ENCODE assay signal across 11 cellular contexts in the genomic region with DNA sequence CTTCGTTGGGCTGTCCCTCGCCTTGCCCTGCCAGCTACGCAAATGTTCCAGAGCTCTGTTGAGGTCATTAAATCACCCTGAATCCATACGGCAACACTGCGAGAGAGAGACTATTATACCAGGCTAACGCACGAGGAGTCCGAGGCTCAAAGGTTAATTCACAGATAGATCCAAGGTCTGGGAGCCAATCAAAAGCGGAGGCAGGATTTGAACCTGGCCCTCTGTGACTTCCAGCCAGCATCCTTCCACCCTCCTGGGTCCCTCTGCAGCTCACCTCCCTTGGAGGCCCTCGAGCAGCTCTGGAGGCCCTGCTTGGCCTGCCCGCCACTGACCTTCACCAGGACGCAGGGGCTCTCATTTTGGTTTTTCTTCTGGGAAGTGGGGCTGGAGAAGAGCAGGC. TPM values are rescaled to one million over a fixed set of nuclear protein-coding genes. Genes with fewer than 3 reads are reported as not detected.
DNase-seq lines count a peak whose midpoint lies in the region; ATAC-seq and TF ChIP-seq lines count a peak whose summit lies in the region.
"Had no signal": no experiment of that assay in that cellular context is flagged by ENCODE, and none has a peak within 500 bp of the region (broad histone marks: within the 10 kb centered on the region; RNA-seq: fewer than 3 reads in every experiment).

No MANE protein-coding gene starts in this region.

- ATAC-seq in right cardiac atrium (no peak), body of pancreas (no peak), GM21381 (IDR thresholded peaks at IDR 0.05; ENCODE audit: unreplicated experiment) (no peak), HG03159 (IDR thresholded peaks at IDR 0.05; ENCODE audit: unreplicated experiment) (no peak)

- peak overlapping the region; percentile 74 for H3K4me3 ChIP-seq in left ventricle myocardium inferior
- H3K4me3 ChIP-seq in right cardiac atrium (ENCODE audit: low read length) = no peak overlapping the region
- no peak overlapping the region for H3K4me3 ChIP-seq in body of pancreas
- peak overlapping the region; percentile 64 to 66 for H3K4me3 ChIP-seq in mucosa of rectum (ENCODE audit: low read length in 2 of 2)
- peak overlapping the region in 1 of 2 donors; percentile 54 for H3K4me3 ChIP-seq in uterus
- H3K4me3 ChIP-seq in neural progenitor cell = no peak overlapping the region

- H3K79me2 ChIP-seq in neural progenitor cell (ENCODE audit: low read depth) = no peaks in the 10 kb centered on the region

- H3K27me3 Mint-ChIP-seq in neural progenitor cell (ENCODE audit: insufficient read depth, low read depth) = peaks cover 4% of the 10 kb centered on the region

- intact Hi-C loops in left ventricle myocardium inferior (cut with micrococcal nuclease) (no loop called here), right cardiac atrium (cut with DNase I) (no loop called here), body of pancreas (cut with DNase I) (no loop called here), uterus (cut with DNase I; ENCODE audit: low total_unique reads) (no loop called here)

- H3K27ac Mint-ChIP-seq in neural progenitor cell = no peak overlapping the region

- no peaks in the 10 kb centered on the region for H3K9me3 Mint-ChIP-seq in neural progenitor cell

- no peaks in the 10 kb centered on the region for H3F3A ChIP-seq in neural progenitor cell (ENCODE audit: low read depth)

- TF ChIP-seq CTCF in left ventricle myocardium inferior (IDR thresholded peaks at IDR 0.05; ENCODE audit: borderline replicate concordance) (no peak), body of pancreas (IDR thresholded peaks at IDR 0.05) (no peak), uterus (IDR thresholded peaks at IDR 0.05) (no peak), neural progenitor cell (IDR thresholded peaks at IDR 0.05) (no peak)

- H3K4me1 ChIP-seq in left ventricle myocardium inferior (peaks cover 16% of the 10 kb centered on the region), right cardiac atrium (ENCODE audit: control insufficient read depth, insufficient read depth, low read length) (peaks cover 4% of the 10 kb centered on the region), body of pancreas (peaks cover 17% of the 10 kb centered on the region), mucosa of rectum (ENCODE audit: control insufficient read depth in 2 of 2, insufficient read depth in 2 of 2, low read length in 2 of 2) (peaks cover 7 to 9% of the 10 kb centered on the region in 2 donors), uterus (no peaks in the 10 kb centered on the region), neural progenitor cell (peaks cover under 1% of the 10 kb centered on the region)

- H3K27ac ChIP-seq in left ventricle myocardium inferior (replicated peaks) (peak overlapping the region; percentile 27), right cardiac atrium (ENCODE audit: low read length) (no peak overlapping the region), body of pancreas (peak overlapping the region; percentile 39 to 88 (median 74)), mucosa of rectum (ENCODE audit: low read depth in 2 of 2, low read length in 2 of 2) (peak overlapping the region; percentile 28 to 52), uterus (peak overlapping the region; percentile 70 to 83), neural progenitor cell (no peak overlapping the region)

- 78% methylated on average over 12 of the region's 12 CpGs for WGBS in right cardiac atrium
- WGBS in body of pancreas, 2 donors = 56 to 74% methylated on average over 12 of the region's 12 CpGs

- H3K4me3 Mint-ChIP-seq in neural progenitor cell = no peak overlapping the region

- TF ChIP-seq POLR2A in body of pancreas (IDR thresholded peaks at IDR 0.05) = no peak
- TF ChIP-seq POLR2A in uterus (IDR thresholded peaks at IDR 0.05) = no peak

- peak overlapping the region in 1 of 2 donors; percentile 72 for H3K9ac ChIP-seq in mucosa of rectum (ENCODE audit: low read depth in 1 of 2, low read length in 2 of 2)
- H3K9ac ChIP-seq in neural progenitor cell = no peak overlapping the region

- H3K27me3 ChIP-seq in left ventricle myocardium inferior (ENCODE audit: low read depth) (no peaks in the 10 kb centered on the region), right cardiac atrium (ENCODE audit: control insufficient read depth, insufficient read depth) (no peaks in the 10 kb centered on the region), body of pancreas (no peaks in the 10 kb centered on the region), mucosa of rectum (ENCODE audit: control insufficient read depth in 2 of 2, insufficient read depth in 2 of 2, low read length in 2 of 2) (no peaks in the 10 kb centered on the region), uterus (no peaks in the 10 kb centered on the region), neural progenitor cell (no peaks in the 10 kb centered on the region)
- H3K27me3 ChIP-seq: thyroid gland had no signal

- H4K20me1 ChIP-seq in neural progenitor cell (ENCODE audit: low read depth) = peaks cover 9% of the 10 kb centered on the region

- peaks cover 14% of the 10 kb centered on the region for H3K36me3 ChIP-seq in left ventricle myocardium inferior
- H3K36me3 ChIP-seq in body of pancreas (replicated peaks in 1 of 2; ENCODE audit: insufficient read depth in 1 of 2, low read depth in 2 of 2) = no peaks in the 10 kb centered on the region
- H3K36me3 ChIP-seq in mucosa of rectum (ENCODE audit: control insufficient read depth in 2 of 2, insufficient read depth in 2 of 2, low read length in 2 of 2) = peaks cover 0 to 3% of the 10 kb centered on the region in 2 donors
- H3K36me3 ChIP-seq in uterus = no peaks in the 10 kb centered on the region
- H3K36me3 ChIP-seq in neural progenitor cell = no peaks in the 10 kb centered on the region

- H3K4me1 Mint-ChIP-seq in neural progenitor cell = peaks cover 4% of the 10 kb centered on the region

- no peak overlapping the region for H3K4me2 ChIP-seq in neural progenitor cell

- DNase-seq in left ventricle myocardium inferior (no peak), right cardiac atrium (no peak), body of pancreas (no peak), uterus (no peak), neural progenitor cell (ENCODE audit: low spot score) (no peak)
- DNase-seq: NCI-H1092; NK-92 treated with Interleukin-12 subunit alpha and Interleukin-12 subunit beta, amount 100 ng/mL, for 24 hours had no signal

- H3K9me3 ChIP-seq in left ventricle myocardium inferior (replicated peaks) (no peaks in the 10 kb centered on the region), right cardiac atrium (ENCODE audit: control insufficient read depth, low read length) (no peaks in the 10 kb centered on the region), body of pancreas (no peaks in the 10 kb centered on the region), mucosa of rectum (ENCODE audit: control insufficient read depth in 2 of 2, low read length in 2 of 2) (no peaks in the 10 kb centered on the region), uterus (no peaks in the 10 kb centered on the region), neural progenitor cell (ENCODE audit: low read depth) (no peaks in the 10 kb centered on the region)
- H3K9me3 ChIP-seq: thyroid gland had no signal

- no peak overlapping the region for H2AFZ ChIP-seq in neural progenitor cell (replicated peaks)

- H3K36me3 Mint-ChIP-seq in neural progenitor cell = peaks cover 19% of the 10 kb centered on the region

RNA-seq across cellular contexts. Expression of a gene that starts 42.1 kb away (rescaled TPM):
- 9.1 TPM for total RNA-seq in left ventricle myocardium inferior
- total RNA-seq in right cardiac atrium = 10 to 100 TPM; 10.2 to 16.6 (median 12.0) TPM
- polyA plus RNA-seq in right cardiac atrium = 11.6 TPM
- total RNA-seq in body of pancreas = 1 to 10 TPM in 1 of 2 donors, under 1 TPM in 1; 0.52 to 4.3 TPM
- 10 to 100 TPM in 2 of 4 donors, 1 to 10 TPM in 2; 1.0 to 17.1 (median 6.6) TPM for total RNA-seq in uterus
- total RNA-seq in neural progenitor cell (ENCODE audit: low replicate concordance) = 0.56 and 3.8 TPM in 2 replicates

Comparison
In these comparisons a context has a peak if more than half of its experiments do, and no peak if none do; other contexts are left out.
1. H3K27ac ChIP-seq: peak in left ventricle myocardium inferior (single experiment), body of pancreas (4 of 4), mucosa of rectum (2 of 2) and uterus (2 of 2); none in right cardiac atrium (single experiment) and neural progenitor cell (single experiment).
2. H3K4me3 ChIP-seq: peak in left ventricle myocardium inferior (single experiment) and mucosa of rectum (2 of 2); none in right cardiac atrium (single experiment), body of pancreas (0 of 2) and neural progenitor cell (single experiment).